17 cellular contexts compared by ENCODE assay signal in genomic region chr2:8281234-8281633, GRCh38.
"Had no signal": no experiment of that assay in that cellular context is flagged by ENCODE, and none has a peak within 500 bp of the region (broad histone marks: within the 10 kb centered on the region; RNA-seq: fewer than 3 reads in every experiment).

No MANE protein-coding gene starts in this region.

- H3K27ac Mint-ChIP-seq: activated CD4-positive, alpha-beta T cell treated with anti-CD3 and anti-CD28 coated beads, Interleukin-2, amount 10 ng/mL, durations not matched to agents 24 days and 14 days; naive B cell; stimulated activated memory B cell treated with anti-CD40 and anti-IgM and Interleukin-4, amounts not matched to agents 10 μg/mL and 1 μg/mL and 100 μg/mL, for 72 hours had no signal

- H3K4me3 ChIP-seq: body of pancreas, tibial nerve had no signal

- H3K4me1 Mint-ChIP-seq: stimulated activated memory B cell treated with anti-CD40 and anti-IgM and Interleukin-4, amounts not matched to agents 10 μg/mL and 1 μg/mL and 100 μg/mL, for 72 hours had no signal

- H3K27ac ChIP-seq: body of pancreas, epithelial cell of prostate, tibial nerve had no signal

- H3K36me3 Mint-ChIP-seq: naive B cell; stimulated activated memory B cell treated with anti-CD40 and anti-IgM and Interleukin-4, amounts not matched to agents 10 μg/mL and 1 μg/mL and 100 μg/mL, for 72 hours had no signal

- DNase-seq: activated CD4-positive, alpha-beta T cell treated with anti-CD3 and anti-CD28 coated beads, Interleukin-2, amount 10 ng/mL, durations not matched to agents 24 days and 14 days; activated CD4-positive, CD25-positive, alpha-beta regulatory T cell; activated effector memory CD4-positive, alpha-beta T cell treated with Interleukin-2 at 50 U/mL for 16 hours; activated naive CD4-positive, alpha-beta T cell treated with anti-CD3 and anti-CD28 coated beads, Interleukin-2, amount 50 U/mL, for 16 hours; activated T-cell treated with anti-CD3 and anti-CD28 coated beads, Interleukin-2, amount 50 U/mL, for 1 hour; amygdala; body of pancreas; caudate nucleus; foreskin melanocyte; head of caudate nucleus; left cardiac atrium; midbrain; naive B cell; SW 1271 had no signal

- ATAC-seq: body of pancreas; stimulated activated memory B cell treated with anti-CD40 and anti-IgM and Interleukin-4, amounts not matched to agents 10 μg/mL and 1 μg/mL and 100 μg/mL, for 72 hours had no signal

- H3K4me1 ChIP-seq: body of pancreas had no signal

- H3K27me3 ChIP-seq: body of pancreas, tibial nerve had no signal

- H3K36me3 ChIP-seq: tibial nerve had no signal

- H3K4me3 Mint-ChIP-seq: activated CD4-positive, alpha-beta T cell treated with anti-CD3 and anti-CD28 coated beads, Interleukin-2, amount 10 ng/mL, durations not matched to agents 24 days and 14 days; stimulated activated memory B cell treated with anti-CD40 and anti-IgM and Interleukin-4, amounts not matched to agents 10 μg/mL and 1 μg/mL and 100 μg/mL, for 72 hours had no signal

- H3K9me3 Mint-ChIP-seq: naive B cell had no signal

- H3K9me3 ChIP-seq: body of pancreas, tibial nerve had no signal
